2 cellular contexts compared by ENCODE assay signal in genomic region chr7:112190120-112190519, GRCh38.
A peak's percentile ranks its signal among the peaks of the same experiment; 100 is the strongest.
TF ChIP-seq lines count a peak whose summit lies in the region.

No MANE protein-coding gene starts in this region.

TF ChIP-seq in K562, 482 proteins besides CTCF, POLR2A, EP300 and RAD21:
- TF ChIP-seq, protein P1, sequence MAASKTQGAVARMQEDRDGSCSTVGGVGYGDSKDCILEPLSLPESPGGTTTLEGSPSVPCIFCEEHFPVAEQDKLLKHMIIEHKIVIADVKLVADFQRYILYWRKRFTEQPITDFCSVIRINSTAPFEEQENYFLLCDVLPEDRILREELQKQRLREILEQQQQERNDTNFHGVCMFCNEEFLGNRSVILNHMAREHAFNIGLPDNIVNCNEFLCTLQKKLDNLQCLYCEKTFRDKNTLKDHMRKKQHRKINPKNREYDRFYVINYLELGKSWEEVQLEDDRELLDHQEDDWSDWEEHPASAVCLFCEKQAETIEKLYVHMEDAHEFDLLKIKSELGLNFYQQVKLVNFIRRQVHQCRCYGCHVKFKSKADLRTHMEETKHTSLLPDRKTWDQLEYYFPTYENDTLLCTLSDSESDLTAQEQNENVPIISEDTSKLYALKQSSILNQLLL (CRISPR knock-in tag; IDR thresholded peaks at IDR 0.05; ENCODE audit: borderline replicate concordance): peak; percentile 74; the same call in 1 of the 2 replicates
- TF ChIP-seq PRPF4 (IDR thresholded peaks at IDR 0.05; ENCODE audit: insufficient read depth, low read depth, low read length, poor library complexity, severe bottlenecking) (no peak), MCM3 (IDR thresholded peaks at IDR 0.05) (0 out of 2 replicates have a peak, but pooled peaks have one; percentile 17)

TF ChIP-seq in endothelial cell of umbilical vein, 7 proteins besides CTCF, POLR2A, EP300 and RAD21:
- no peak for TF ChIP-seq FOS (IDR thresholded peaks at IDR 0.05; ENCODE audit: borderline replicate concordance, insufficient read depth, low read length)
- TF ChIP-seq MYC (IDR thresholded peaks at IDR 0.05; ENCODE audit: low read depth, low read length): no peak
- TF ChIP-seq POLR2AphosphoS5 (IDR thresholded peaks at IDR 0.05; ENCODE audit: insufficient read depth, low read depth, low read length): no peak
- no peak for TF ChIP-seq MAX (IDR thresholded peaks at IDR 0.05; ENCODE audit: insufficient read depth, insufficient read length)
- TF ChIP-seq GATA2 (IDR thresholded peaks at IDR 0.05; ENCODE audit: insufficient read depth, insufficient read length, low read depth, low read length): no peak
- TF ChIP-seq EZH2 (IDR thresholded peaks at IDR 0.05; ENCODE audit: borderline replicate concordance, low read depth, low read length, severe bottlenecking): no peak
- no peak for TF ChIP-seq JUN (IDR thresholded peaks at IDR 0.05; ENCODE audit: borderline replicate concordance, insufficient read depth, insufficient read length, low read depth)
